1 cellular context compared by ENCODE assay signal in the genomic region with DNA sequence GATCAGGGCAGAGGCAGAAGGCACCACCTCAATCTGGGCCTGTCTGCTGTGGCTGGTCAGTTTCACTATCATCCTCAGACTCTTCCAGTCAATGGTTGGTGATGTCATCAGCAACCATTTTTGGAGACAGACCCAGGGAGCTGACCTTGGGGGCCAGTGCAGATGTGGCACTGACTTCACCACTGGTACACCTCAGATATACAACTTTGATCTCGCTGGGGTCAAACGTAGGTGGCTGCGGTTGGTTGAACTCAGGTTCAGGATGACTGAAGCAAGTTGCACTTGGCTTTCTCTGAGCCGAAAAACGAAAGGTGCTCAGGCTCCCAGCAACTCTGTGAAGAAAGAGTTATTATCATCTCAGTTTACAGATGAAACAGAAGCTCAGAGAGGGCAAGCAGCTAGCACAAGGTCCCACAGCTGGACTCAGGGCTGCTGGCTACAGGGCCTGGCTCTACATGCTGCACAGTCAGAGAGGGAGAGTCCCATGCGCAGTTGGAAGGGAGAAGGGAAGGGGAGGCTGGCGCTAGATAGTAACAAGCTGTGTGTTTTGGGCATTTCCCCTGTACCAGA.
TF ChIP-seq lines count a peak whose summit lies in the region.

No MANE protein-coding gene starts in this region.

TF ChIP-seq in HepG2, 621 proteins besides CTCF, POLR2A, EP300 and RAD21 (continued from another document):
- TF ChIP-seq, protein P1, sequence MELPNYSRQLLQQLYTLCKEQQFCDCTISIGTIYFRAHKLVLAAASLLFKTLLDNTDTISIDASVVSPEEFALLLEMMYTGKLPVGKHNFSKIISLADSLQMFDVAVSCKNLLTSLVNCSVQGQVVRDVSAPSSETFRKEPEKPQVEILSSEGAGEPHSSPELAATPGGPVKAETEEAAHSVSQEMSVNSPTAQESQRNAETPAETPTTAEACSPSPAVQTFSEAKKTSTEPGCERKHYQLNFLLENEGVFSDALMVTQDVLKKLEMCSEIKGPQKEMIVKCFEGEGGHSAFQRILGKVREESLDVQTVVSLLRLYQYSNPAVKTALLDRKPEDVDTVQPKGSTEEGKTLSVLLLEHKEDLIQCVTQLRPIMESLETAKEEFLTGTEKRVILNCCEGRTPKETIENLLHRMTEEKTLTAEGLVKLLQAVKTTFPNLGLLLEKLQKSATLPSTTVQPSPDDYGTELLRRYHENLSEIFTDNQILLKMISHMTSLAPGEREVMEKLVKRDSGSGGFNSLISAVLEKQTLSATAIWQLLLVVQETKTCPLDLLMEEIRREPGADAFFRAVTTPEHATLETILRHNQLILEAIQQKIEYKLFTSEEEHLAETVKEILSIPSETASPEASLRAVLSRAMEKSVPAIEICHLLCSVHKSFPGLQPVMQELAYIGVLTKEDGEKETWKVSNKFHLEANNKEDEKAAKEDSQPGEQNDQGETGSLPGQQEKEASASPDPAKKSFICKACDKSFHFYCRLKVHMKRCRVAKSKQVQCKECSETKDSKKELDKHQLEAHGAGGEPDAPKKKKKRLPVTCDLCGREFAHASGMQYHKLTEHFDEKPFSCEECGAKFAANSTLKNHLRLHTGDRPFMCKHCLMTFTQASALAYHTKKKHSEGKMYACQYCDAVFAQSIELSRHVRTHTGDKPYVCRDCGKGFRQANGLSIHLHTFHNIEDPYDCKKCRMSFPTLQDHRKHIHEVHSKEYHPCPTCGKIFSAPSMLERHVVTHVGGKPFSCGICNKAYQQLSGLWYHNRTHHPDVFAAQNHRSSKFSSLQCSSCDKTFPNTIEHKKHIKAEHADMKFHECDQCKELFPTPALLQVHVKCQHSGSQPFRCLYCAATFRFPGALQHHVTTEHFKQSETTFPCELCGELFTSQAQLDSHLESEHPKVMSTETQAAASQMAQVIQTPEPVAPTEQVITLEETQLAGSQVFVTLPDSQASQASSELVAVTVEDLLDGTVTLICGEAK (IDR thresholded peaks at IDR 0.05) = no peak
- TF ChIP-seq, protein P1 (CRISPR knock-in tag; IDR thresholded peaks at IDR 0.05) = no peak
- TF ChIP-seq ZFP37 (CRISPR knock-in tag; IDR thresholded peaks at IDR 0.05; ENCODE audit: borderline replicate concordance) = no peak
- TF ChIP-seq ZFY (CRISPR knock-in tag; IDR thresholded peaks at IDR 0.05) = no peak
- no peak for TF ChIP-seq SMYD3 (CRISPR knock-in tag; IDR thresholded peaks at IDR 0.05)
- no peak for TF ChIP-seq TEAD3 (CRISPR knock-in tag; optimal IDR thresholded peaks at IDR 0.05; ENCODE audit: borderline replicate concordance)
- TF ChIP-seq ZNF781 (CRISPR knock-in tag; IDR thresholded peaks at IDR 0.05; ENCODE audit: borderline replicate concordance, not compliant biosample characterization) = no peak
- no peak for TF ChIP-seq TP53 (CRISPR knock-in tag; conservative IDR thresholded peaks at IDR 0.05)
- no peak for TF ChIP-seq MTF1 (CRISPR knock-in tag; IDR thresholded peaks at IDR 0.05)
- TF ChIP-seq, protein P2, sequence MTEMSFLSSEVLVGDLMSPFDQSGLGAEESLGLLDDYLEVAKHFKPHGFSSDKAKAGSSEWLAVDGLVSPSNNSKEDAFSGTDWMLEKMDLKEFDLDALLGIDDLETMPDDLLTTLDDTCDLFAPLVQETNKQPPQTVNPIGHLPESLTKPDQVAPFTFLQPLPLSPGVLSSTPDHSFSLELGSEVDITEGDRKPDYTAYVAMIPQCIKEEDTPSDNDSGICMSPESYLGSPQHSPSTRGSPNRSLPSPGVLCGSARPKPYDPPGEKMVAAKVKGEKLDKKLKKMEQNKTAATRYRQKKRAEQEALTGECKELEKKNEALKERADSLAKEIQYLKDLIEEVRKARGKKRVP (CRISPR knock-in tag; IDR thresholded peaks at IDR 0.05) = no peak
- TF ChIP-seq RXRA (CRISPR knock-in tag; IDR thresholded peaks at IDR 0.05) = peak; percentile 56; the same call in 1 of the 2 replicates
- TF ChIP-seq, protein P3, sequence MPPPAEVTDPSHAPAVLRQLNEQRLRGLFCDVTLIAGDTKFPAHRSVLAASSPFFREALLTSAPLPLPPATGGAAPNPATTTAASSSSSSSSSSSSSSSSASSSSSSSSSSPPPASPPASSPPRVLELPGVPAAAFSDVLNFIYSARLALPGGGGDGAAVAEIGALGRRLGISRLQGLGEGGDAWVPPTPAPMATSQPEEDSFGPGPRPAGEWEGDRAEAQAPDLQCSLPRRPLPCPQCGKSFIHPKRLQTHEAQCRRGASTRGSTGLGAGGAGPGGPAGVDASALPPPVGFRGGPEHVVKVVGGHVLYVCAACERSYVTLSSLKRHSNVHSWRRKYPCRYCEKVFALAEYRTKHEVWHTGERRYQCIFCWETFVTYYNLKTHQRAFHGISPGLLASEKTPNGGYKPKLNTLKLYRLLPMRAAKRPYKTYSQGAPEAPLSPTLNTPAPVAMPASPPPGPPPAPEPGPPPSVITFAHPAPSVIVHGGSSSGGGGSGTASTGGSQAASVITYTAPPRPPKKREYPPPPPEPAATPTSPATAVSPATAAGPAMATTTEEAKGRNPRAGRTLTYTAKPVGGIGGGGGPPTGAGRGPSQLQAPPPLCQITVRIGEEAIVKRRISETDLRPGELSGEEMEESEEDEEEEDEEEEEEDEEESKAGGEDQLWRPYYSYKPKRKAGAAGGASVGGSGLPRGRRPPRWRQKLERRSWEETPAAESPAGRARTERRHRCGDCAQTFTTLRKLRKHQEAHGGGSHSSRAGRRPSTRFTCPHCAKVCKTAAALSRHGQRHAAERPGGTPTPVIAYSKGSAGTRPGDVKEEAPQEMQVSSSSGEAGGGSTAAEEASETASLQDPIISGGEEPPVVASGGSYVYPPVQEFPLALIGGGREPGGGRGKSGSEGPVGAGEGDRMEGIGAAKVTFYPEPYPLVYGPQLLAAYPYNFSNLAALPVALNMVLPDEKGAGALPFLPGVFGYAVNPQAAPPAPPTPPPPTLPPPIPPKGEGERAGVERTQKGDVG (CRISPR knock-in tag; IDR thresholded peaks at IDR 0.05; ENCODE audit: borderline replicate concordance) = no peak
- no peak for TF ChIP-seq POGZ (CRISPR knock-in tag; IDR thresholded peaks at IDR 0.05)
- TF ChIP-seq RARA (CRISPR knock-in tag; IDR thresholded peaks at IDR 0.05) = peak; percentile 61; the same call in 1 of the 2 replicates
- 0 out of 3 replicates have a peak, but pooled peaks have one; percentile 4 for TF ChIP-seq MXI1 (IDR thresholded peaks at IDR 0.05; ENCODE audit: borderline replicate concordance, low read depth, low read length)
- no peak for TF ChIP-seq ZNF264 (CRISPR knock-in tag; IDR thresholded peaks at IDR 0.05)
- TF ChIP-seq NFYB (CRISPR knock-in tag; IDR thresholded peaks at IDR 0.05) = no peak
- no peak for TF ChIP-seq ZNF883 (CRISPR knock-in tag; IDR thresholded peaks at IDR 0.05; ENCODE audit: not compliant biosample characterization)
- no peak for TF ChIP-seq TRIM22 (IDR thresholded peaks at IDR 0.05)
- TF ChIP-seq ZNF17 (CRISPR knock-in tag; IDR thresholded peaks at IDR 0.05) = no peak
- TF ChIP-seq FOXA3 (CRISPR knock-in tag; IDR thresholded peaks at IDR 0.05) = 0 out of 2 replicates have a peak, but pooled peaks have one; percentile 0
- no peak for TF ChIP-seq ZNF782 (CRISPR knock-in tag; IDR thresholded peaks at IDR 0.05; ENCODE audit: borderline replicate concordance)
- no peak for TF ChIP-seq AKNA (CRISPR knock-in tag; IDR thresholded peaks at IDR 0.05; ENCODE audit: borderline replicate concordance)
- TF ChIP-seq ZSCAN22 (CRISPR knock-in tag; IDR thresholded peaks at IDR 0.05) = no peak
- TF ChIP-seq ZFP36 (IDR thresholded peaks at IDR 0.05; ENCODE audit: borderline replicate concordance, low read depth, low read length, partially characterized antibody) = no peak
- TF ChIP-seq ARNT (IDR thresholded peaks at IDR 0.05) = no peak
- TF ChIP-seq NR2F1 (CRISPR knock-in tag; IDR thresholded peaks at IDR 0.05) = peak in 1 of 2 experiments; percentile 30; a peak in 1 of 4 replicates
- no peak for TF ChIP-seq ZNF33A (CRISPR knock-in tag; IDR thresholded peaks at IDR 0.05; ENCODE audit: borderline replicate concordance)
- no peak for TF ChIP-seq RCOR2 (CRISPR knock-in tag; IDR thresholded peaks at IDR 0.05)
- no peak for TF ChIP-seq ZFYVE20 (CRISPR knock-in tag; IDR thresholded peaks at IDR 0.05; ENCODE audit: borderline replicate concordance, low read depth)
- TF ChIP-seq ATF7 (IDR thresholded peaks at IDR 0.05) = peak; percentile 78
- TF ChIP-seq ATF7 (CRISPR knock-in tag; IDR thresholded peaks at IDR 0.05) = no peak
- no peak for TF ChIP-seq MAFG (CRISPR knock-in tag; IDR thresholded peaks at IDR 0.05)
- TF ChIP-seq FOSL1 (CRISPR knock-in tag; IDR thresholded peaks at IDR 0.05; ENCODE audit: borderline replicate concordance) = no peak
- TF ChIP-seq, protein P4, sequence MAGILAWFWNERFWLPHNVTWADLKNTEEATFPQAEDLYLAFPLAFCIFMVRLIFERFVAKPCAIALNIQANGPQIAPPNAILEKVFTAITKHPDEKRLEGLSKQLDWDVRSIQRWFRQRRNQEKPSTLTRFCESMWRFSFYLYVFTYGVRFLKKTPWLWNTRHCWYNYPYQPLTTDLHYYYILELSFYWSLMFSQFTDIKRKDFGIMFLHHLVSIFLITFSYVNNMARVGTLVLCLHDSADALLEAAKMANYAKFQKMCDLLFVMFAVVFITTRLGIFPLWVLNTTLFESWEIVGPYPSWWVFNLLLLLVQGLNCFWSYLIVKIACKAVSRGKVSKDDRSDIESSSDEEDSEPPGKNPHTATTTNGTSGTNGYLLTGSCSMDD (CRISPR knock-in tag; IDR thresholded peaks at IDR 0.05) = no peak
- no peak for TF ChIP-seq ZNF501 (CRISPR knock-in tag; IDR thresholded peaks at IDR 0.05)
- TF ChIP-seq MEF2D (CRISPR knock-in tag; IDR thresholded peaks at IDR 0.05) = no peak
- TF ChIP-seq SSRP1 (CRISPR knock-in tag; IDR thresholded peaks at IDR 0.05) = no peak
- TF ChIP-seq SAP130 (CRISPR knock-in tag; IDR thresholded peaks at IDR 0.05; ENCODE audit: low read depth) = 0 out of 2 replicates have a peak, but pooled peaks have one; percentile 10
- TF ChIP-seq ZNF746 (CRISPR knock-in tag; IDR thresholded peaks at IDR 0.05) = no peak
- no peak for TF ChIP-seq NPAS2 (CRISPR knock-in tag; IDR thresholded peaks at IDR 0.05; ENCODE audit: borderline replicate concordance)
- no peak for TF ChIP-seq NFE2L1 (CRISPR knock-in tag; IDR thresholded peaks at IDR 0.05; ENCODE audit: borderline replicate concordance)
- no peak for TF ChIP-seq ZNF891 (CRISPR knock-in tag; IDR thresholded peaks at IDR 0.05)
- TF ChIP-seq CHD4 (IDR thresholded peaks at IDR 0.05; ENCODE audit: borderline replicate concordance, low read length) = no peak
TF ChIP-seq in HepG2: peak in this region for 10.
